In the genomic region with DNA sequence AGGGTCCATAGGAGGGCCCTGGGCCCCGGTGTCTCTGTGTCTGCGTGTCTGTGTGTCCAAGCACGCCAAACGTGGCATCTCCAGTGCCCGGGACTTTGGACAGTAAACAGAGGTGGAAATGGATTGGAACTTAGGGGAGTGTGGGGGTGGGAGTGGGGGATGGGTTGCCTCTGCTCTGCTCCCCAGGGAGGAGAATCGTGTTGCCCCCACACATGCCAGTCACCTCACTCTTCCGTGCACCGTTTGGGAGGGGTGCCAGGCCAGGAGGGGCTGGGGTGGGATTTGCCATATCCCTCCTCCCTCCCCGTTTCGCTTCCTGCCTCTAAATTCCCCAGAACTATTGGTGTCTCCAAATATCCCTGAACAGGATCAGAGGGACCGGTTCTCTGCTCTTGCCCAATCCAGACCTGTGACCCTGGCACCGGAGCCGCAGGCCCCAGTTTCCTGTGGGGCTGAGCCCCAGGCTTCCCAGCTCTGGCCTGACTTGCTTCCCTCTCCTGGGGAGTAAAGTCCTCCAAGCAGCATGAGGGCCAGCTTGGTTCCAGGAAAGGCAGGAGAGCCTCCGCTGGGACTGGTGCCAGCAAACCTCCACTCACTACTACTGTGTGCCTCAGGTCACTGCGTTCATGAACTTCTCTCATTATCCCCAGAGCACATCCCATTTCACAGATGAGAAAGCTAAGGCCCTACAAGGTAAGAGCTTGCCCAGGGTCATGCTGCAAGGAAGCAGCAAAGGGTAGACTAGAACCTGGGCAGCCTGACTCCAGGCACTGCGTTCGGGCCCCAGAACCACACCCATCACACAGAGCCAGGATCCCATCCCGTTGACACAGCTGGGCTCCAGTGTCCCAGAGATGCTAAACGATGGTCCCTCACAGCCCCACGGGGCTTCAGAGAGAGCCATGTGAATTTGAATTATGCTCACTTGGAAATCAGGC, we compare ENCODE assay signal across 1 cellular context.
TF ChIP-seq lines count a peak whose summit lies in the region.

Gene ASGR1 (minus strand): TSS at position 54 of the 938 bp plus-strand sequence. CDS start 807 bp downstream, outside the sequence.

TF ChIP-seq in HepG2, 621 proteins besides CTCF, POLR2A, EP300 and RAD21 (continued from another document and continues in another):
- TF ChIP-seq PAF1 (CRISPR knock-in tag; IDR thresholded peaks at IDR 0.05) = no peak
- TF ChIP-seq ZFP62 (CRISPR knock-in tag; IDR thresholded peaks at IDR 0.05) = no peak
- TF ChIP-seq SRSF4 (IDR thresholded peaks at IDR 0.05; ENCODE audit: low read depth, low read length, poor library complexity, severe bottlenecking) = no peak
- TF ChIP-seq, protein P1, sequence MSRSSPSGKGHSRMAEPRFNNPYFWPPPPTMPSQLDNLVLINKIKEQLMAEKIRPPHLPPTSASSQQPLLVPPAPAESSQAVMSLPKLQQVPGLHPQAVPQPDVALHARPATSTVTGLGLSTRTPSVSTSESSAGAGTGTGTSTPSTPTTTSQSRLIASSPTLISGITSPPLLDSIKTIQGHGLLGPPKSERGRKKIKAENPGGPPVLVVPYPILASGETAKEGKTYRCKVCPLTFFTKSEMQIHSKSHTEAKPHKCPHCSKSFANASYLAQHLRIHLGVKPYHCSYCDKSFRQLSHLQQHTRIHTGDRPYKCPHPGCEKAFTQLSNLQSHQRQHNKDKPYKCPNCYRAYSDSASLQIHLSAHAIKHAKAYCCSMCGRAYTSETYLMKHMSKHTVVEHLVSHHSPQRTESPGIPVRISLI (CRISPR knock-in tag; IDR thresholded peaks at IDR 0.05; ENCODE audit: borderline replicate concordance) = 0 out of 2 replicates have a peak, but pooled peaks have one; percentile 10
- TF ChIP-seq, protein P2, sequence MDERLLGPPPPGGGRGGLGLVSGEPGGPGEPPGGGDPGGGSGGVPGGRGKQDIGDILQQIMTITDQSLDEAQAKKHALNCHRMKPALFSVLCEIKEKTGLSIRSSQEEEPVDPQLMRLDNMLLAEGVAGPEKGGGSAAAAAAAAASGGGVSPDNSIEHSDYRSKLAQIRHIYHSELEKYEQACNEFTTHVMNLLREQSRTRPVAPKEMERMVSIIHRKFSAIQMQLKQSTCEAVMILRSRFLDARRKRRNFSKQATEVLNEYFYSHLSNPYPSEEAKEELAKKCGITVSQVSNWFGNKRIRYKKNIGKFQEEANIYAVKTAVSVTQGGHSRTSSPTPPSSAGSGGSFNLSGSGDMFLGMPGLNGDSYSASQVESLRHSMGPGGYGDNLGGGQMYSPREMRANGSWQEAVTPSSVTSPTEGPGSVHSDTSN (CRISPR knock-in tag; IDR thresholded peaks at IDR 0.05) = no peak
- no peak for TF ChIP-seq IRX3 (CRISPR knock-in tag; IDR thresholded peaks at IDR 0.05; ENCODE audit: borderline replicate concordance, low read depth)
- TF ChIP-seq MBD4 (IDR thresholded peaks at IDR 0.05; ENCODE audit: borderline replicate concordance, low read length) = no peak
- TF ChIP-seq PHF20 (CRISPR knock-in tag; IDR thresholded peaks at IDR 0.05) = no peak; the same call in 1 of the 2 replicates
- TF ChIP-seq CAMTA2 (CRISPR knock-in tag; IDR thresholded peaks at IDR 0.05; ENCODE audit: borderline replicate concordance) = peak; percentile 65; the same call in 1 of the 2 replicates
- TF ChIP-seq PATZ1 (CRISPR knock-in tag; IDR thresholded peaks at IDR 0.05) = peak; percentile 99
- TF ChIP-seq RCOR2 (CRISPR knock-in tag; IDR thresholded peaks at IDR 0.05) = peak; percentile 99
- peak; percentile 28; the same call in 1 of the 2 replicates for TF ChIP-seq TGIF2 (CRISPR knock-in tag; IDR thresholded peaks at IDR 0.05)
- peak; percentile 82 for TF ChIP-seq ZBTB43 (CRISPR knock-in tag; conservative IDR thresholded peaks at IDR 0.05)
- no peak for TF ChIP-seq ZFYVE20 (CRISPR knock-in tag; IDR thresholded peaks at IDR 0.05; ENCODE audit: borderline replicate concordance, low read depth)
- TF ChIP-seq RXRA (CRISPR knock-in tag; IDR thresholded peaks at IDR 0.05) = peak; percentile 86
- TF ChIP-seq, protein P3, sequence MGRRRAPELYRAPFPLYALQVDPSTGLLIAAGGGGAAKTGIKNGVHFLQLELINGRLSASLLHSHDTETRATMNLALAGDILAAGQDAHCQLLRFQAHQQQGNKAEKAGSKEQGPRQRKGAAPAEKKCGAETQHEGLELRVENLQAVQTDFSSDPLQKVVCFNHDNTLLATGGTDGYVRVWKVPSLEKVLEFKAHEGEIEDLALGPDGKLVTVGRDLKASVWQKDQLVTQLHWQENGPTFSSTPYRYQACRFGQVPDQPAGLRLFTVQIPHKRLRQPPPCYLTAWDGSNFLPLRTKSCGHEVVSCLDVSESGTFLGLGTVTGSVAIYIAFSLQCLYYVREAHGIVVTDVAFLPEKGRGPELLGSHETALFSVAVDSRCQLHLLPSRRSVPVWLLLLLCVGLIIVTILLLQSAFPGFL (CRISPR knock-in tag; IDR thresholded peaks at IDR 0.05) = no peak
- peak; percentile 72 for TF ChIP-seq MAZ (IDR thresholded peaks at IDR 0.05; ENCODE audit: borderline replicate concordance, low read depth, low read length)
- TF ChIP-seq MAZ (CRISPR knock-in tag; IDR thresholded peaks at IDR 0.05; ENCODE audit: low read depth) = peak; percentile 91
- TF ChIP-seq ZEB1 (IDR thresholded peaks at IDR 0.05; ENCODE audit: insufficient replicate concordance, low read depth) = peak; percentile 25
- TF ChIP-seq, protein P4, sequence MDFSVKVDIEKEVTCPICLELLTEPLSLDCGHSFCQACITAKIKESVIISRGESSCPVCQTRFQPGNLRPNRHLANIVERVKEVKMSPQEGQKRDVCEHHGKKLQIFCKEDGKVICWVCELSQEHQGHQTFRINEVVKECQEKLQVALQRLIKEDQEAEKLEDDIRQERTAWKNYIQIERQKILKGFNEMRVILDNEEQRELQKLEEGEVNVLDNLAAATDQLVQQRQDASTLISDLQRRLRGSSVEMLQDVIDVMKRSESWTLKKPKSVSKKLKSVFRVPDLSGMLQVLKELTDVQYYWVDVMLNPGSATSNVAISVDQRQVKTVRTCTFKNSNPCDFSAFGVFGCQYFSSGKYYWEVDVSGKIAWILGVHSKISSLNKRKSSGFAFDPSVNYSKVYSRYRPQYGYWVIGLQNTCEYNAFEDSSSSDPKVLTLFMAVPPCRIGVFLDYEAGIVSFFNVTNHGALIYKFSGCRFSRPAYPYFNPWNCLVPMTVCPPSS (IDR thresholded peaks at IDR 0.05) = no peak
- TF ChIP-seq, protein P5, sequence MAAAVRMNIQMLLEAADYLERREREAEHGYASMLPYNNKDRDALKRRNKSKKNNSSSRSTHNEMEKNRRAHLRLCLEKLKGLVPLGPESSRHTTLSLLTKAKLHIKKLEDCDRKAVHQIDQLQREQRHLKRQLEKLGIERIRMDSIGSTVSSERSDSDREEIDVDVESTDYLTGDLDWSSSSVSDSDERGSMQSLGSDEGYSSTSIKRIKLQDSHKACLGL (CRISPR knock-in tag; IDR thresholded peaks at IDR 0.05) = peak; percentile 55; the same call in 1 of the 2 replicates
- TF ChIP-seq, protein P6, sequence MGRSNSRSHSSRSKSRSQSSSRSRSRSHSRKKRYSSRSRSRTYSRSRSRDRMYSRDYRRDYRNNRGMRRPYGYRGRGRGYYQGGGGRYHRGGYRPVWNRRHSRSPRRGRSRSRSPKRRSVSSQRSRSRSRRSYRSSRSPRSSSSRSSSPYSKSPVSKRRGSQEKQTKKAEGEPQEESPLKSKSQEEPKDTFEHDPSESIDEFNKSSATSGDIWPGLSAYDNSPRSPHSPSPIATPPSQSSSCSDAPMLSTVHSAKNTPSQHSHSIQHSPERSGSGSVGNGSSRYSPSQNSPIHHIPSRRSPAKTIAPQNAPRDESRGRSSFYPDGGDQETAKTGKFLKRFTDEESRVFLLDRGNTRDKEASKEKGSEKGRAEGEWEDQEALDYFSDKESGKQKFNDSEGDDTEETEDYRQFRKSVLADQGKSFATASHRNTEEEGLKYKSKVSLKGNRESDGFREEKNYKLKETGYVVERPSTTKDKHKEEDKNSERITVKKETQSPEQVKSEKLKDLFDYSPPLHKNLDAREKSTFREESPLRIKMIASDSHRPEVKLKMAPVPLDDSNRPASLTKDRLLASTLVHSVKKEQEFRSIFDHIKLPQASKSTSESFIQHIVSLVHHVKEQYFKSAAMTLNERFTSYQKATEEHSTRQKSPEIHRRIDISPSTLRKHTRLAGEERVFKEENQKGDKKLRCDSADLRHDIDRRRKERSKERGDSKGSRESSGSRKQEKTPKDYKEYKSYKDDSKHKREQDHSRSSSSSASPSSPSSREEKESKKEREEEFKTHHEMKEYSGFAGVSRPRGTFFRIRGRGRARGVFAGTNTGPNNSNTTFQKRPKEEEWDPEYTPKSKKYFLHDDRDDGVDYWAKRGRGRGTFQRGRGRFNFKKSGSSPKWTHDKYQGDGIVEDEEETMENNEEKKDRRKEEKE (IDR thresholded peaks at IDR 0.05) = no peak
- TF ChIP-seq KMT2B (CRISPR knock-in tag; IDR thresholded peaks at IDR 0.05) = peak; percentile 63
- no peak for TF ChIP-seq ZNF7 (CRISPR knock-in tag; IDR thresholded peaks at IDR 0.05)
- peak; percentile 97 for TF ChIP-seq CEBPB (IDR thresholded peaks at IDR 0.05; ENCODE audit: borderline replicate concordance, low read depth, low read length)
- TF ChIP-seq HOXD1 (CRISPR knock-in tag; IDR thresholded peaks at IDR 0.05) = no peak; the same call in 1 of the 2 replicates
- peak; percentile 49; the same call in 1 of the 2 replicates for TF ChIP-seq KDM4B (CRISPR knock-in tag; IDR thresholded peaks at IDR 0.05)
- peak; percentile 53 for TF ChIP-seq HNF1B (CRISPR knock-in tag; IDR thresholded peaks at IDR 0.05)
- TF ChIP-seq NPAS2 (CRISPR knock-in tag; IDR thresholded peaks at IDR 0.05; ENCODE audit: borderline replicate concordance) = no peak
- peak; percentile 95 for TF ChIP-seq HIC2 (CRISPR knock-in tag; IDR thresholded peaks at IDR 0.05; ENCODE audit: low read depth)
- no peak; the same call in 1 of the 2 replicates for TF ChIP-seq ZC3H4 (CRISPR knock-in tag; IDR thresholded peaks at IDR 0.05; ENCODE audit: borderline replicate concordance)
- TF ChIP-seq CBX2 (IDR thresholded peaks at IDR 0.05; ENCODE audit: low read depth, low read length) = no peak
- TF ChIP-seq CBX2 (CRISPR knock-in tag; IDR thresholded peaks at IDR 0.05; ENCODE audit: low read depth) = no peak
- peak; percentile 86; the same call in 1 of the 2 replicates for TF ChIP-seq ZFP37 (CRISPR knock-in tag; IDR thresholded peaks at IDR 0.05; ENCODE audit: borderline replicate concordance)
- TF ChIP-seq JUN (CRISPR knock-in tag; IDR thresholded peaks at IDR 0.05) = no peak; the same call in 1 of the 2 replicates
- TF ChIP-seq SAFB2 (CRISPR knock-in tag; IDR thresholded peaks at IDR 0.05; ENCODE audit: borderline replicate concordance, low read depth) = peak; percentile 21; the same call in 1 of the 2 replicates
- TF ChIP-seq NBN (conservative IDR thresholded peaks at IDR 0.05) = no peak
